Comparison of ENCODE assay signal across 27 cellular contexts in genomic region chr10:75851946-75852345, GRCh38.
"Had no signal": no experiment of that assay in that cellular context is flagged by ENCODE, and none has a peak within 500 bp of the region (broad histone marks: within the 10 kb centered on the region; RNA-seq: fewer than 3 reads in every experiment).

No MANE protein-coding gene starts in this region.

- ATAC-seq: foreskin keratinocyte; gastroesophageal sphincter; heart left ventricle; left lung; mucosa of descending colon; psoas muscle; right lobe of liver; stimulated activated effector memory CD8-positive, alpha-beta T cell treated with anti-CD3 and anti-CD28 coated beads, Interleukin-12 subunit alpha, Interleukin-12 subunit beta, amount 100 ng/mL, for 72 hours; stimulated activated naive CD8-positive, alpha-beta T cell treated with anti-CD3 and anti-CD28 coated beads, Interleukin-15, Interleukin-2, amounts not matched to agents 100 U/mL and 50 U/mL, for 24 hours had no signal

- H3K27ac ChIP-seq: dorsolateral prefrontal cortex, foreskin keratinocyte, gastroesophageal sphincter, heart left ventricle, hepatocyte, left lung, ovary, psoas muscle, right lobe of liver, testis, tibial nerve, upper lobe of left lung had no signal

- H3K27me3 ChIP-seq: dorsolateral prefrontal cortex, foreskin keratinocyte, gastroesophageal sphincter, heart left ventricle, hepatocyte, left lung, ovary, right lobe of liver, testis, tibial nerve, upper lobe of left lung had no signal

- H3K9me3 Mint-ChIP-seq: mesothelial cell of epicardium; stimulated activated effector memory CD8-positive, alpha-beta T cell treated with anti-CD3 and anti-CD28 coated beads, Interleukin-12 subunit alpha, Interleukin-12 subunit beta, amount 100 ng/mL, for 72 hours had no signal

- H3K4me1 Mint-ChIP-seq: naive B cell; stimulated activated effector memory CD8-positive, alpha-beta T cell treated with anti-CD3 and anti-CD28 coated beads, Interleukin-12 subunit alpha, Interleukin-12 subunit beta, amount 100 ng/mL, for 72 hours had no signal

- DNase-seq: dorsolateral prefrontal cortex; effector CD4-positive, alpha-beta T cell; foreskin keratinocyte; heart left ventricle; kidney; left lung; mesenchymal stem cell; mucosa of descending colon; naive B cell; occipital lobe; posterior cingulate gyrus; right lobe of liver; stimulated activated CD4-positive, alpha-beta T cell treated with anti-CD3 and anti-CD28 coated beads, Interleukin-12 subunit alpha, Interleukin-12 subunit beta, amount 100 ng/mL, for 4 hours; stimulated activated CD4-positive, alpha-beta T cell treated with anti-CD3 and anti-CD28 coated beads, Interleukin-1b, Interleukin-23, amount 100 ng/mL, for 48 hours; stimulated activated CD4-positive, alpha-beta T cell treated with anti-CD3 and anti-CD28 coated beads, Interleukin-4, amount 100 ng/mL, for 1 hour; stimulated activated naive CD8-positive, alpha-beta T cell treated with anti-CD3 and anti-CD28 coated beads, Interleukin-15, Interleukin-2, amounts not matched to agents 100 U/mL and 50 U/mL, for 24 hours; substantia nigra; testis; upper lobe of left lung had no signal

- H3K4me3 ChIP-seq: dorsolateral prefrontal cortex, gastroesophageal sphincter, heart left ventricle, hepatocyte, left lung, mucosa of descending colon, ovary, psoas muscle, right lobe of liver, smooth muscle cell, testis, tibial nerve, upper lobe of left lung had no signal

- H3K36me3 Mint-ChIP-seq: mesothelial cell of epicardium; naive B cell; stimulated activated effector memory CD8-positive, alpha-beta T cell treated with anti-CD3 and anti-CD28 coated beads, Interleukin-12 subunit alpha, Interleukin-12 subunit beta, amount 100 ng/mL, for 72 hours had no signal

- H3K27me3 Mint-ChIP-seq: naive B cell had no signal

- H3K4me1 ChIP-seq: foreskin keratinocyte, heart left ventricle, left lung, psoas muscle, right lobe of liver, testis, upper lobe of left lung had no signal

- H3K9me3 ChIP-seq: gastroesophageal sphincter, left lung, mucosa of descending colon, ovary, psoas muscle, right lobe of liver, testis, upper lobe of left lung had no signal

- H3K4me3 Mint-ChIP-seq: mesothelial cell of epicardium; naive B cell; stimulated activated effector memory CD8-positive, alpha-beta T cell treated with anti-CD3 and anti-CD28 coated beads, Interleukin-12 subunit alpha, Interleukin-12 subunit beta, amount 100 ng/mL, for 72 hours had no signal

- H3K27ac Mint-ChIP-seq: mesothelial cell of epicardium; naive B cell; stimulated activated effector memory CD8-positive, alpha-beta T cell treated with anti-CD3 and anti-CD28 coated beads, Interleukin-12 subunit alpha, Interleukin-12 subunit beta, amount 100 ng/mL, for 72 hours had no signal
